Comparison of ENCODE assay signal across 8 cellular contexts in the genomic region with DNA sequence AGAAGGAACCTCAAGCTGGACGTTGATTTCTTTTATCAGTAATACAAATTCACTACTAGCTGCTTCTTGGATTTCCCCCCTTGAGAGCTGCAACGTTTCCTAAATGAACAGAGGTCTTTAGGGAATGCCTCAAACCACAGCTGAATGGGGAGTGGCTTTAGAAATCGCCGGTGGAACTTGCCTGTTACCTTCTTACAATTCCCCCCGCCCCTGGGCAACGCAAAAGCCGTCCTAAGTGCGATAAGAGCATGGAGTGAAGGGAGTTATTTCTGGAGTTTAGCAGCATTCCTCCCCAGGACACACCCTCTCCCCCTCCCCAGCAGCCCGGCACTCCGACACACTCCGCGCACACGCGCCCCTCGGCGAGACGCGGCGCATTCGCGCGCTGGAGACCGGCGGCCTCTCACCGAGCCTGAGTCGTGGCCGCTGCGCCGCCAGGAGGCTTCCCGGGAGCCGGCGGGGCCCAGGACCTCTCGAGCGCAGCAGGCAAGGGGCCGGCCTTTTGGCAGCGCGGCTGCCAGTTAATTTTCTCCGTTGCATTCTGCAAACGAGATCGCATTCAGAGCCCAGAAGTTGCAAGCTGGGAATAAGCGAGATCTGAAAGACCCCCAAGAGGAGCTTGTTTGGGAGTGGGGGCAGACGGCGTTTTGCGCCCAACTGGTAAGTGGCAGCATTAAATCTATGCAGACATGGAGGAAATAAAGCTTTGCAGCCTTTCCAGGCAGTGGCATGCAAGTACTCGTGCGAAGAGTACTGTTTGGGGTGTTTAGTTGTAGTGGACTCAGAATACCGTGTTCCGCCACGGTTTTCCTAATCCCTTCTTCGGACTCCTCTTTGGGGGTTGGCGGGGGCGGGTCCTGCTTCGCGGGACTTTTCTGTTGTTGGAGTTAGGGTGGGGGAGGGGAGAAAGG.
DNase-seq lines count a peak whose midpoint lies in the region; ATAC-seq and TF ChIP-seq lines count a peak whose summit lies in the region.

No MANE protein-coding gene starts in this region.

- DNase-seq in NCI-H82 (lab: John Stamatoyannopoulos, UW) (peak; percentile 52), NCI-H82 treated with DMSO at 0.1 percent for 48 hours (lab: John Stamatoyannopoulos, UW; ENCODE audit: unreplicated experiment) (no peak), NCI-H1694 treated with DMSO at 0.1 percent for 48 hours (lab: John Stamatoyannopoulos, UW) (peak; percentile 45), gastrocnemius medialis (peak; percentile 34 to 69), NCI-H146 treated with DMSO at 0.1 percent for 48 hours (lab: John Stamatoyannopoulos, UW; ENCODE audit: unreplicated experiment) (no peak)

- ATAC-seq in gastrocnemius medialis = peak; percentile 75 to 77
- ATAC-seq in HG03097 (IDR thresholded peaks at IDR 0.05; ENCODE audit: low FRiP score, unreplicated experiment) = no peak

- H3K36me3 Mint-ChIP-seq in brain = no peaks in the 10 kb centered on the region

- TF ChIP-seq CTCF in brain (conservative IDR thresholded peaks at IDR 0.05) (peak; percentile 58 to 61), gastrocnemius medialis (IDR thresholded peaks at IDR 0.05 in 4 of 5, conservative IDR thresholded peaks at IDR 0.05 in 1 of 5) (peak; percentile 40 to 67 (median 52))

- peak in 1 of 2 donors; percentile 9 for TF ChIP-seq POLR2A in gastrocnemius medialis (IDR thresholded peaks at IDR 0.05)

- peak overlapping the region; percentile 77 to 89 (median 82) for H3K27ac ChIP-seq in gastrocnemius medialis

- intact Hi-C loops in gastrocnemius medialis (cut with DNase I; ENCODE audit: low total_unique reads) = loop anchor here (2.0 to 5.0 kb wide), 3 partner anchors 47 to 119 kb away; no protein-coding TSS in a partner anchor

- peaks cover 31 to 49% of the 10 kb centered on the region in 2 donors for H3K4me1 ChIP-seq in gastrocnemius medialis

- no peaks in the 10 kb centered on the region for H3K36me3 ChIP-seq in gastrocnemius medialis

- H3K27me3 Mint-ChIP-seq in brain = no peaks in the 10 kb centered on the region

- peaks cover 79% of the 10 kb centered on the region for H3K4me1 Mint-ChIP-seq in brain

- H3K27me3 ChIP-seq in gastrocnemius medialis = no peaks in the 10 kb centered on the region

- H3K4me3 ChIP-seq in iPS-18c (ENCODE audit: insufficient read depth, low read depth, low read length) (peak overlapping the region; percentile 76), gastrocnemius medialis (peak overlapping the region; percentile 78 to 86 (median 79))

- peak overlapping the region; percentile 81 to 98 (median 96) for H3K27ac Mint-ChIP-seq in brain

- no peaks in the 10 kb centered on the region for H3K9me3 ChIP-seq in iPS-18c (ENCODE audit: control insufficient read depth, insufficient read depth, low read length)
- H3K9me3 ChIP-seq in gastrocnemius medialis = no peaks in the 10 kb centered on the region

- H3K4me3 Mint-ChIP-seq in brain = peak overlapping the region; percentile 89 to 98 (median 94)

- no peaks in the 10 kb centered on the region for H3K9me3 Mint-ChIP-seq in brain

- in situ Hi-C loops in gastrocnemius medialis (cut with MboI; ENCODE audit: low sequenced_read_pairs in 4 of 4) = no loop called here

Comparison
In these comparisons a context has a peak if more than half of its experiments do, and no peak if none do; other contexts are left out.
1. DNase-seq: peak in NCI-H82 (single experiment), NCI-H1694 treated with DMSO at 0.1 percent for 48 hours (single experiment) and gastrocnemius medialis (2 of 2); none in NCI-H82 treated with DMSO at 0.1 percent for 48 hours (single experiment) and NCI-H146 treated with DMSO at 0.1 percent for 48 hours (single experiment).